In the genomic region with DNA sequence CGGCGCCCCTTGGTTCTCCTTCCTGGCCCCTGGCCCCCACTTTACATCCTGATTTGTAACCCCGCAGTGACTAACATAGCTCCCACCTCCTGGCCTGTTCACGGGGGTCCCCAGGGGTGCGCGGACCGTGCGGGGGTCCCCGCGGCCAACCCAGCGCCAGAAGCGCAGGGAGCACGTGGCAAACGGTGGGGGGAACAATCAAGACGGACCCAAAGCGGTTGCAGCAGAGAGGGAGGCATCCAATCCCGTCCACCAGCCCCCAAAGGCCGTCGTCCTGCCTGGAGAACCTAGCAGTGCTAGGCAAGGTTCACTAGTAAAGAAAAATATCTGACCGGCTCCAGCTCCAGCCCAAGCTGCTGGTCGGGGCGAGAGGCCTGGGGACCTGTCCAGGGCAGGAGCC, we compare ENCODE assay signal across 18 cellular contexts.
DNase-seq lines count a peak whose midpoint lies in the region; ATAC-seq and TF ChIP-seq lines count a peak whose summit lies in the region.
"Had no signal": no experiment of that assay in that cellular context is flagged by ENCODE, and none has a peak within 500 bp of the region (broad histone marks: within the 10 kb centered on the region; RNA-seq: fewer than 3 reads in every experiment).

No MANE protein-coding gene starts in this region.

- peaks cover 7 to 39% (median 17%) of the 10 kb centered on the region in 4 donors for H3K4me1 ChIP-seq in Peyer's patch
- peaks cover 0 to 11% (median 10%) of the 10 kb centered on the region in 4 donors for H3K4me1 ChIP-seq in esophagus muscularis mucosa
- H3K4me1 ChIP-seq in trophoblast cell (ENCODE audit: control insufficient read depth in 1 of 2, insufficient read depth in 2 of 2, low read length in 2 of 2): peaks cover 21 to 28% of the 10 kb centered on the region in 2 experiments
- peaks cover 0 to 17% (median 12%) of the 10 kb centered on the region in 4 donors for H3K4me1 ChIP-seq in tibial nerve
- H3K4me1 ChIP-seq in H9 (ENCODE audit: insufficient read depth, low read length): no peaks in the 10 kb centered on the region

- DNase-seq in Peyer's patch (no peak), esophagus muscularis mucosa (ENCODE audit: extremely low spot score) (no peak), trophoblast cell (no peak), tibial nerve (ENCODE audit: low spot score in 2 of 2) (no peak), A172 (ENCODE audit: low spot score) (no peak), H9 (no peak)
- DNase-seq: activated CD4-positive, alpha-beta T cell treated with anti-CD3 and anti-CD28 coated beads for 4 hours; activated CD8-positive, alpha-beta memory T cell treated with anti-CD3 and anti-CD28 coated beads, Interleukin-2, amount 50 U/mL, for 4 hours; activated naive CD4-positive, alpha-beta T cell; Calu3; effector memory CD8-positive, alpha-beta T cell; naive B cell; NCI-H187 treated with DMSO at 0.1 percent for 48 hours; NCI-H446; stimulated activated naive CD8-positive, alpha-beta T cell treated with anti-CD3 and anti-CD28 coated beads, Interleukin-15, amount 100 ng/mL, for 72 hours had no signal

- peak overlapping the region; percentile 21 for H2AK5ac ChIP-seq in trophoblast cell (ENCODE audit: low read length)
- H2AK5ac ChIP-seq in H9 (ENCODE audit: insufficient read length, low read length): no peak overlapping the region

- H3K36me3 ChIP-seq in Peyer's patch (no peaks in the 10 kb centered on the region), esophagus muscularis mucosa (no peaks in the 10 kb centered on the region), trophoblast cell (ENCODE audit: control insufficient read depth in 1 of 2, insufficient read depth in 2 of 2, low read length in 2 of 2) (no peaks in the 10 kb centered on the region), tibial nerve (peaks cover 0 to 18% (median 0%) of the 10 kb centered on the region in 3 donors)
- H3K36me3 ChIP-seq: ovary had no signal

- H3K23me2 ChIP-seq in H9 (ENCODE audit: insufficient read length, low read depth, low read length, poor library complexity, severe bottlenecking): no peaks in the 10 kb centered on the region

- TF ChIP-seq CTCF in Peyer's patch (IDR thresholded peaks at IDR 0.05): no peak
- no peak for TF ChIP-seq CTCF in esophagus muscularis mucosa (IDR thresholded peaks at IDR 0.05)
- TF ChIP-seq CTCF in tibial nerve (IDR thresholded peaks at IDR 0.05): no peak
- TF ChIP-seq CTCF in H9 (conservative IDR thresholded peaks at IDR 0.05): no peak

- H3K27me3 ChIP-seq in Peyer's patch (no peaks in the 10 kb centered on the region), esophagus muscularis mucosa (no peaks in the 10 kb centered on the region), trophoblast cell (ENCODE audit: insufficient read depth, low read length) (no peaks in the 10 kb centered on the region), tibial nerve (no peaks in the 10 kb centered on the region), H9 (ENCODE audit: insufficient read depth, low read length) (no peaks in the 10 kb centered on the region)
- H3K27me3 ChIP-seq: ovary had no signal

- H3K9me3 ChIP-seq in Peyer's patch (no peaks in the 10 kb centered on the region), esophagus muscularis mucosa (no peaks in the 10 kb centered on the region), trophoblast cell (ENCODE audit: insufficient read depth, low read depth, low read length) (no peaks in the 10 kb centered on the region), tibial nerve (peaks cover 0 to 5% (median 0%) of the 10 kb centered on the region in 4 donors), H9 (ENCODE audit: control insufficient read depth, low read depth, low read length) (no peaks in the 10 kb centered on the region)
- H3K9me3 ChIP-seq: ovary had no signal

- peak overlapping the region in 3 of 4 donors; percentile 39 to 81 (median 39) for H3K27ac ChIP-seq in Peyer's patch
- peak overlapping the region in 3 of 4 donors; percentile 47 to 59 (median 49) for H3K27ac ChIP-seq in esophagus muscularis mucosa (replicated peaks in 1 of 4)
- H3K27ac ChIP-seq in trophoblast cell (ENCODE audit: low read depth, low read length): no peak overlapping the region
- peak overlapping the region; percentile 22 to 85 (median 78) for H3K27ac ChIP-seq in tibial nerve
- H3K27ac ChIP-seq in H9 (ENCODE audit: insufficient read length, low read depth, low read length): no peak overlapping the region
- H3K27ac ChIP-seq: ovary had no signal

- H3K4me3 ChIP-seq in Peyer's patch (peak overlapping the region in 1 of 4 donors; percentile 28), esophagus muscularis mucosa (peak overlapping the region; percentile 33 to 42 (median 39)), trophoblast cell (ENCODE audit: low read depth, low read length) (no peak overlapping the region), tibial nerve (peak overlapping the region; percentile 18 to 33 (median 24))
- H3K4me3 ChIP-seq: ovary had no signal

- H4K20me1 ChIP-seq in H9 (ENCODE audit: control insufficient read depth, insufficient read depth, insufficient read length): no peaks in the 10 kb centered on the region

- no peaks in the 10 kb centered on the region for H3K36me3 Mint-ChIP-seq in H9 (ENCODE audit: insufficient read depth in 1 of 3, low read depth in 3 of 3)
- H3K36me3 Mint-ChIP-seq: naive B cell had no signal

- 78% methylated on average over 15 of the region's 22 CpGs for WGBS in esophagus muscularis mucosa
- WGBS in trophoblast cell (ENCODE audit: extremely low coverage, insufficient coverage, insufficient read length): no CpG with 5 or more reads among the region's 22 CpGs
- WGBS in tibial nerve, 2 donors: 37 to 66% methylated on average over 16 to 22 of the region's 22 CpGs
- no CpG with 5 or more reads among the region's 22 CpGs for WGBS in H9 (ENCODE audit: extremely low coverage, insufficient read length, low lambda C conversion rate)

- ATAC-seq in GM21619 (IDR thresholded peaks at IDR 0.05; ENCODE audit: unreplicated experiment): no peak
- ATAC-seq: effector memory CD8-positive, alpha-beta T cell; stimulated activated naive CD8-positive, alpha-beta T cell treated with anti-CD3 and anti-CD28 coated beads, Interleukin-15, amount 100 ng/mL, for 72 hours had no signal

- H3K4ac ChIP-seq in trophoblast cell (ENCODE audit: low read depth, low read length) (no peak overlapping the region), H9 (ENCODE audit: low read depth, low read length) (no peak overlapping the region)

- no peak overlapping the region for H3K27ac Mint-ChIP-seq in H9
- H3K27ac Mint-ChIP-seq: B cell had no signal

- H3K4me2 ChIP-seq in trophoblast cell (ENCODE audit: low read length): no peak overlapping the region
- H3K4me2 ChIP-seq in H9 (ENCODE audit: insufficient read depth, insufficient read length, low read length): no peak overlapping the region

- peaks cover 6% of the 10 kb centered on the region for H3K79me1 ChIP-seq in trophoblast cell (ENCODE audit: low read length)
- H3K79me1 ChIP-seq in H9 (ENCODE audit: insufficient read depth, low read depth, low read length, poor library complexity, severe bottlenecking): no peaks in the 10 kb centered on the region

- peak overlapping the region; percentile 11 for H4K12ac ChIP-seq in trophoblast cell (ENCODE audit: low read depth, low read length)

- H3K56ac ChIP-seq in H9 (ENCODE audit: insufficient read length, low read depth, low read length): no peak overlapping the region

- H2BK20ac ChIP-seq in H9 (ENCODE audit: low read depth, low read length, poor library complexity, severe bottlenecking): no peak overlapping the region

- intact Hi-C loops in esophagus muscularis mucosa (cut with DNase I): no loop called here

- no peak overlapping the region for H4K5ac ChIP-seq in H9 (ENCODE audit: insufficient read length, low read depth, low read length)

- H3K4me3 Mint-ChIP-seq in H9: no peak overlapping the region
- H3K4me3 Mint-ChIP-seq: B cell; naive B cell; stimulated activated naive CD8-positive, alpha-beta T cell treated with anti-CD3 and anti-CD28 coated beads, Interleukin-15, amount 100 ng/mL, for 72 hours had no signal

- H2BK5ac ChIP-seq in trophoblast cell (ENCODE audit: low read depth, low read length, poor library complexity) (no peak overlapping the region), H9 (ENCODE audit: insufficient read length, low read length) (no peak overlapping the region)

- H4K91ac ChIP-seq in trophoblast cell (ENCODE audit: low read depth, low read length) (peak overlapping the region; percentile 65), H9 (ENCODE audit: insufficient read length, low read depth, low read length) (no peak overlapping the region)

- H3K23ac ChIP-seq in trophoblast cell (ENCODE audit: low read length): no peak overlapping the region
- H3K23ac ChIP-seq in H9 (ENCODE audit: insufficient read length, low read depth, low read length): no peak overlapping the region

- no peaks in the 10 kb centered on the region for H3K79me2 ChIP-seq in trophoblast cell (ENCODE audit: control insufficient read depth, insufficient read depth, low read length, poor library complexity)
- H3K79me2 ChIP-seq in H9 (ENCODE audit: insufficient read depth, low read length): no peaks in the 10 kb centered on the region

- H4K8ac ChIP-seq in trophoblast cell (ENCODE audit: low read depth, low read length) (no peak overlapping the region), H9 (replicated peaks; ENCODE audit: insufficient read length, low read depth, low read length) (no peak overlapping the region)

- peak overlapping the region; percentile 64 for H2AFZ ChIP-seq in trophoblast cell (ENCODE audit: insufficient read depth, low read length, poor library complexity)
- no peak overlapping the region for H2AFZ ChIP-seq in H9 (ENCODE audit: low read length)

- no peak overlapping the region for H3K9ac ChIP-seq in trophoblast cell (ENCODE audit: low read length)
- H3K9ac ChIP-seq in H9 (ENCODE audit: extremely low read depth, insufficient read length, low read length): no peak overlapping the region

- H2BK12ac ChIP-seq in trophoblast cell (ENCODE audit: low read length) (no peak overlapping the region), H9 (ENCODE audit: insufficient read length, low read depth, low read length) (no peak overlapping the region)

- no peaks in the 10 kb centered on the region for H3K9me3 Mint-ChIP-seq in H9
- H3K9me3 Mint-ChIP-seq: effector memory CD8-positive, alpha-beta T cell; naive B cell; stimulated activated naive CD8-positive, alpha-beta T cell treated with anti-CD3 and anti-CD28 coated beads, Interleukin-15, amount 100 ng/mL, for 72 hours had no signal

- H3K18ac ChIP-seq in trophoblast cell (ENCODE audit: low read length): peak overlapping the region; percentile 9
- H3K18ac ChIP-seq in H9 (ENCODE audit: insufficient read length, low read depth, low read length): no peak overlapping the region

- TF ChIP-seq EP300 in esophagus muscularis mucosa (IDR thresholded peaks at IDR 0.05) (no peak), tibial nerve (IDR thresholded peaks at IDR 0.05) (no peak)

- peaks cover 14 to 16% of the 10 kb centered on the region in 2 experiments for H3K4me1 Mint-ChIP-seq in H9

- H3K14ac ChIP-seq in trophoblast cell (ENCODE audit: low read length) (no peak overlapping the region), H9 (ENCODE audit: insufficient read depth, low read length) (no peak overlapping the region)

- no peak overlapping the region for H2BK120ac ChIP-seq in trophoblast cell (ENCODE audit: insufficient read depth, low read length, poor library complexity)
- no peak overlapping the region for H2BK120ac ChIP-seq in H9 (ENCODE audit: low read depth, low read length, poor library complexity, severe bottlenecking)

- H2BK15ac ChIP-seq in H9 (ENCODE audit: low read depth, low read length): no peak overlapping the region

- H3K27me3 Mint-ChIP-seq in H9 (ENCODE audit: low read depth): peaks cover 3% of the 10 kb centered on the region
- H3K27me3 Mint-ChIP-seq: B cell; effector memory CD8-positive, alpha-beta T cell; naive B cell; stimulated activated naive CD8-positive, alpha-beta T cell treated with anti-CD3 and anti-CD28 coated beads, Interleukin-15, amount 100 ng/mL, for 72 hours had no signal

- H3T11ph ChIP-seq in H9 (ENCODE audit: low read length): no peak overlapping the region

- TF ChIP-seq POLR2A in Peyer's patch (IDR thresholded peaks at IDR 0.05): no peak
- no peak for TF ChIP-seq POLR2A in esophagus muscularis mucosa (IDR thresholded peaks at IDR 0.05; ENCODE audit: low read depth)
- no peak for TF ChIP-seq POLR2A in tibial nerve (IDR thresholded peaks at IDR 0.05)

Comparison
In these comparisons a context has a peak if more than half of its experiments do, and no peak if none do; other contexts are left out.
1. H3K27ac ChIP-seq: peak in Peyer's patch (3 of 4), esophagus muscularis mucosa (3 of 4) and tibial nerve (4 of 4); none in trophoblast cell (single experiment) and H9 (single experiment).